In the genomic region with DNA sequence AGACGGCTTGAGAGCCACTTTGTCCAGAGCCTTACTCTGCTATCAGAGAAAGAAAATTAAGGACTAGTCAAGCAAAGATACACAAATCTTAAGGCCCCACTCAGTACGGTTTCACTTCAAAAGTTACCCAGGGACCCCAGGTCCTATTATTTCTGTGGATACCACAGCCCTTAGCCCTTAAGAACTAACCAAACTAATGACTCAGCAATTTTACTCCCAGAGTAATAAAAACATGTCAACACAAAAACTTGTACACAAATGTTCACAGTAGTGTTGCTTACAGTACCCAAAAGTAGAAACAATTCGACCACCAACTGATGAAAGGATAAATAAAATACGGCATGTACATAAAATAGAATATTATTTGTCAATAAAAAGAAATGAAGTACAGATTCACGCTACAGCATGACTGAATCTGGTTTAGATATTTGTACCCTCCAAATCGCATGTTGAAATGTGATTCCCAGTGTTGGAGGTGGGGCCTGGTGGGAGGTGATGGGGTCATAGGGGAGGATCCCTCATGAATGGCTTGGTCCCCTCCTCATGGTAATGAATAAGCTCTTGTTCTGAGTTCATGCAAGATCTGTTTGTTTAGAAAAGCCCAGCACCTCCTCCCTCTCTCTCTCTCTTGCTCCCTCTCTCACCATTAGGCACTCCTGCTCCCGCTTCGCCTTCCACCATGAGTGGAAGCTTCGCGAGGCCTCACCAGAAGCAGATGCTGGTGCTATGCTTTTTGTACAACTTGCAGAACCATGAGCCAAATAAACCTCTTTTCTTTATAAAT, we compare ENCODE assay signal across 23 cellular contexts. TPM values are rescaled to one million over a fixed set of nuclear protein-coding genes. Genes with fewer than 3 reads are reported as not detected.
DNase-seq lines count a peak whose midpoint lies in the region; ATAC-seq and TF ChIP-seq lines count a peak whose summit lies in the region.
"Had no signal": no experiment of that assay in that cellular context is flagged by ENCODE, and none has a peak within 500 bp of the region (broad histone marks: within the 10 kb centered on the region; RNA-seq: fewer than 3 reads in every experiment).

No MANE protein-coding gene starts in this region.

- H3K36me3 ChIP-seq in DOHH2 (ENCODE audit: control insufficient read depth, low read length), result peaks cover 57% of the 10 kb centered on the region
- peaks cover 0 to 12% of the 10 kb centered on the region in 2 donors for H3K36me3 ChIP-seq in body of pancreas (replicated peaks in 1 of 2; ENCODE audit: insufficient read depth in 1 of 2, low read depth in 2 of 2)
- H3K36me3 ChIP-seq: ovary had no signal

- H3K4me3 ChIP-seq in DOHH2 (ENCODE audit: low read length) (peak overlapping the region; percentile 64; the same call in 1 of the 2 replicates), body of pancreas (no peak overlapping the region)
- H3K4me3 ChIP-seq: heart right ventricle, ovary, SJSA1, thyroid gland had no signal

- CTCF ChIA-PET in WTC11 (lab: Charles Lee), result no interaction called here

- H3K27me3 ChIP-seq in DOHH2 (ENCODE audit: control insufficient read depth, low read length) (no peaks in the 10 kb centered on the region), body of pancreas (no peaks in the 10 kb centered on the region)
- H3K27me3 ChIP-seq: heart right ventricle, ovary, SJSA1, thyroid gland had no signal

- peak overlapping the region; percentile 75 for H3K4me2 ChIP-seq in DOHH2 (ENCODE audit: low read length)
- H3K4me2 ChIP-seq: KMS-11 had no signal

- H3K79me2 ChIP-seq in DOHH2 (ENCODE audit: control insufficient read depth, low read length), result peaks cover 4% of the 10 kb centered on the region; the same call in 1 of the 2 replicates

- H3K9me3 ChIP-seq in DOHH2 (ENCODE audit: control insufficient read depth, insufficient read depth, low read length), result no peaks in the 10 kb centered on the region
- H3K9me3 ChIP-seq in body of pancreas, result no peaks in the 10 kb centered on the region
- H3K9me3 ChIP-seq: heart right ventricle, ovary, SJSA1, thyroid gland had no signal

- peaks cover 16% of the 10 kb centered on the region for H3K4me1 Mint-ChIP-seq in WTC11
- H3K4me1 Mint-ChIP-seq in osteocyte (ENCODE audit: unreplicated experiment), result no peaks in the 10 kb centered on the region

- TF ChIP-seq POLR2A in body of pancreas (IDR thresholded peaks at IDR 0.05), result no peak

- H3K27ac Mint-ChIP-seq in WTC11 (peak overlapping the region; percentile 48; the same call in 1 of the 2 replicates), osteocyte (ENCODE audit: unreplicated experiment) (peak overlapping the region; percentile 16)
- H3K27ac Mint-ChIP-seq: mesothelial cell of epicardium; T-helper 2 cell treated with Interferon-gamma antibody and Interleukin-4, amounts not matched to agents 5 μg/mL and 100 μg/mL, for 36 hours had no signal

- peaks cover 20% of the 10 kb centered on the region for H3F3A ChIP-seq in DOHH2 (ENCODE audit: control insufficient read depth, insufficient read depth)

- TF ChIP-seq CTCF in DOHH2 (IDR thresholded peaks at IDR 0.05; ENCODE audit: low read depth, low read length, poor library complexity, severe bottlenecking) (no peak), WTC11 (IDR thresholded peaks at IDR 0.05) (no peak), osteocyte (IDR thresholded peaks at IDR 0.05) (no peak), body of pancreas (IDR thresholded peaks at IDR 0.05) (no peak)

- no peak for DNase-seq in WTC11 (ENCODE audit: low spot score)
- peak; percentile 8 to 60 for DNase-seq in hippocampal formation (lab: John Stamatoyannopoulos, UW)
- no peak for DNase-seq in osteocyte (ENCODE audit: extremely low spot score, unreplicated experiment)
- DNase-seq in NOMO-1 treated with dmso at 0.1 percent for 144 hours (lab: John Stamatoyannopoulos, UW; ENCODE audit: unreplicated experiment), result no peak
- no peak for DNase-seq in body of pancreas
- no peak for DNase-seq in activated CD4-positive, alpha-beta T cell treated with anti-CD3 and anti-CD28 coated beads, Interleukin-2, amount 50 U/mL, for 4 hours
- DNase-seq: activated CD4-positive, CD25-positive, alpha-beta regulatory T cell treated with anti-CD3 and anti-CD28 coated beads, Interleukin-2, amount 50 U/mL, for 72 hours; activated naive CD4-positive, alpha-beta T cell treated with anti-CD3 and anti-CD28 coated beads, Interleukin-2, amount 50 U/mL, for 16 hours; Calu3; GOT3; heart right ventricle; NCI-H2081 treated with DMSO at 0.1 percent for 48 hours; NCI-H524; ovary; stimulated activated CD4-positive, alpha-beta T cell treated with anti-CD3 and anti-CD28 coated beads, Interleukin-4, amount 100 ng/mL, for 4 hours; stimulated activated CD8-positive, alpha-beta memory T cell treated with anti-CD3 and anti-CD28 coated beads, Interleukin-4, amount 100 ng/mL, for 48 hours; thyroid gland had no signal

- POLR2A ChIA-PET in WTC11 (lab: Charles Lee), result no interaction called here

- H4K20me1 ChIP-seq in DOHH2 (ENCODE audit: control insufficient read depth, insufficient read depth, low read depth, low read length), result no peaks in the 10 kb centered on the region

- H3K4me1 ChIP-seq in DOHH2 (ENCODE audit: control insufficient read depth, low read length) (peaks cover 54% of the 10 kb centered on the region), body of pancreas (peaks cover 5% of the 10 kb centered on the region)
- H3K4me1 ChIP-seq: SJSA1 had no signal

- H3K27ac ChIP-seq in DOHH2 (ENCODE audit: low read depth, low read length) (peak overlapping the region; percentile 79), body of pancreas (no peak overlapping the region)
- H3K27ac ChIP-seq: heart right ventricle, KMS-11, ovary, SJSA1 had no signal

- H3K4me3 Mint-ChIP-seq in WTC11 (no peak overlapping the region), osteocyte (ENCODE audit: unreplicated experiment) (no peak overlapping the region)
- H3K4me3 Mint-ChIP-seq: mesothelial cell of epicardium; T-helper 2 cell treated with Interferon-gamma antibody and Interleukin-4, amounts not matched to agents 5 μg/mL and 100 μg/mL, for 36 hours had no signal

- no peaks in the 10 kb centered on the region for H3K9me2 ChIP-seq in DOHH2 (replicated peaks; ENCODE audit: control insufficient read depth, low read length)

- WGBS in body of pancreas, 2 donors, result 89 to 93% methylated on average over 10 of the region's 10 CpGs

- ATAC-seq in WTC11, result peak; percentile 44
- ATAC-seq in body of pancreas, result no peak
- ATAC-seq in HG03439 (IDR thresholded peaks at IDR 0.05; ENCODE audit: unreplicated experiment), result no peak
- ATAC-seq: heart right ventricle had no signal

- H3K36me3 Mint-ChIP-seq in WTC11 (peaks cover 22% of the 10 kb centered on the region), osteocyte (ENCODE audit: unreplicated experiment) (peaks cover 38% of the 10 kb centered on the region)

- intact Hi-C loops in body of pancreas (cut with DNase I), result no loop called here

- H3K9me3 Mint-ChIP-seq in WTC11, result no peaks in the 10 kb centered on the region
- H3K9me3 Mint-ChIP-seq in osteocyte (ENCODE audit: unreplicated experiment), result no peaks in the 10 kb centered on the region
- H3K9me3 Mint-ChIP-seq: mesothelial cell of epicardium; T-helper 2 cell treated with Interferon-gamma antibody and Interleukin-4, amounts not matched to agents 5 μg/mL and 100 μg/mL, for 36 hours had no signal

- H3K27me3 Mint-ChIP-seq in WTC11 (ENCODE audit: low read depth), result no peaks in the 10 kb centered on the region
- no peaks in the 10 kb centered on the region for H3K27me3 Mint-ChIP-seq in osteocyte (ENCODE audit: unreplicated experiment)

TF ChIP-seq in WTC11, 78 proteins besides CTCF, POLR2A, EP300 and RAD21:
- no peak for TF ChIP-seq TEAD1 (CRISPR knock-in tag; IDR thresholded peaks at IDR 0.05)
- TF ChIP-seq ZNF423 (CRISPR knock-in tag; IDR thresholded peaks at IDR 0.05), result no peak
- TF ChIP-seq, protein P1, sequence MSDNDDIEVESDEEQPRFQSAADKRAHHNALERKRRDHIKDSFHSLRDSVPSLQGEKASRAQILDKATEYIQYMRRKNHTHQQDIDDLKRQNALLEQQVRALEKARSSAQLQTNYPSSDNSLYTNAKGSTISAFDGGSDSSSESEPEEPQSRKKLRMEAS (CRISPR knock-in tag; IDR thresholded peaks at IDR 0.05), result no peak
- no peak for TF ChIP-seq GRHL2 (CRISPR knock-in tag; IDR thresholded peaks at IDR 0.05; ENCODE audit: insufficient replicate concordance, severe bottlenecking)
- TF ChIP-seq, protein P2, sequence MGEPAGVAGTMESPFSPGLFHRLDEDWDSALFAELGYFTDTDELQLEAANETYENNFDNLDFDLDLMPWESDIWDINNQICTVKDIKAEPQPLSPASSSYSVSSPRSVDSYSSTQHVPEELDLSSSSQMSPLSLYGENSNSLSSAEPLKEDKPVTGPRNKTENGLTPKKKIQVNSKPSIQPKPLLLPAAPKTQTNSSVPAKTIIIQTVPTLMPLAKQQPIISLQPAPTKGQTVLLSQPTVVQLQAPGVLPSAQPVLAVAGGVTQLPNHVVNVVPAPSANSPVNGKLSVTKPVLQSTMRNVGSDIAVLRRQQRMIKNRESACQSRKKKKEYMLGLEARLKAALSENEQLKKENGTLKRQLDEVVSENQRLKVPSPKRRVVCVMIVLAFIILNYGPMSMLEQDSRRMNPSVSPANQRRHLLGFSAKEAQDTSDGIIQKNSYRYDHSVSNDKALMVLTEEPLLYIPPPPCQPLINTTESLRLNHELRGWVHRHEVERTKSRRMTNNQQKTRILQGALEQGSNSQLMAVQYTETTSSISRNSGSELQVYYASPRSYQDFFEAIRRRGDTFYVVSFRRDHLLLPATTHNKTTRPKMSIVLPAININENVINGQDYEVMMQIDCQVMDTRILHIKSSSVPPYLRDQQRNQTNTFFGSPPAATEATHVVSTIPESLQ (CRISPR knock-in tag; IDR thresholded peaks at IDR 0.05), result no peak
- no peak for TF ChIP-seq FOXJ3 (CRISPR knock-in tag; IDR thresholded peaks at IDR 0.05; ENCODE audit: borderline replicate concordance)
- TF ChIP-seq EMX1 (CRISPR knock-in tag; IDR thresholded peaks at IDR 0.05), result no peak

RNA-seq across cellular contexts. Expression of a gene that starts 30.5 kb away (rescaled TPM):
- total RNA-seq in WTC11 (2021) (32.4 to 37.0 TPM (median 32.7 TPM) in 3 replicates), osteocyte (45.6 and 47.7 TPM in 2 replicates), body of pancreas (10 to 100 TPM; 10.6 to 21.1 TPM)

RNA-seq across cellular contexts. Expression of a gene that starts 30.6 kb away (rescaled TPM):
- total RNA-seq in WTC11 (2021) (59.4 to 62.2 TPM (median 61.6 TPM) in 3 replicates), osteocyte (59.5 and 61.6 TPM in 2 replicates), body of pancreas (10 to 100 TPM in 1 of 2 donors, 1 to 10 TPM in 1; 4.9 to 19.2 TPM)

Comparison
In these comparisons a context has a peak if more than half of its experiments do, and no peak if none do; other contexts are left out.
1. DNase-seq: peak in hippocampal formation (2 of 2); none in WTC11 (single experiment), osteocyte (single experiment), NOMO-1 treated with dmso at 0.1 percent for 144 hours (single experiment), body of pancreas (0 of 4) and activated CD4-positive, alpha-beta T cell treated with anti-CD3 and anti-CD28 coated beads, Interleukin-2, amount 50 U/mL, for 4 hours (0 of 2).